27 cellular contexts compared by ENCODE assay signal in genomic region chr10:82463614-82464013, GRCh38.
A peak's percentile ranks its signal among the peaks of the same experiment; 100 is the strongest.
DNase-seq lines count a peak whose midpoint lies in the region; ATAC-seq and TF ChIP-seq lines count a peak whose summit lies in the region.
"Had no signal": no experiment of that assay in that cellular context is flagged by ENCODE, and none has a peak within 500 bp of the region (broad histone marks: within the 10 kb centered on the region; RNA-seq: fewer than 3 reads in every experiment).

No MANE protein-coding gene starts in this region.

- H3K4me3 Mint-ChIP-seq in brain, result peak overlapping the region in 2 of 5 experiments; percentile 11 to 53
- no peak overlapping the region for H3K4me3 Mint-ChIP-seq in natural killer cell treated with Interleukin-12 subunit alpha and Interleukin-12 subunit beta and Interleukin-15 and Interleukin-18, amount 100 ng/mL, for 72 hours
- H3K4me3 Mint-ChIP-seq: CD4-positive, alpha-beta T cell; T-helper 2 cell treated with Interferon-gamma antibody and Interleukin-4, amounts not matched to agents 5 μg/mL and 100 μg/mL, for 36 hours had no signal

- no peak for TF ChIP-seq CTCF in brain (conservative IDR thresholded peaks at IDR 0.05)

- peak; percentile 31 to 39 for DNase-seq in NCI-H526 (lab: John Stamatoyannopoulos, UW)
- no peak for DNase-seq in NCI-H526 treated with DMSO at 0.1 percent for 48 hours (lab: John Stamatoyannopoulos, UW)
- peak; percentile 73 for DNase-seq in DMS53 treated with DMSO at 0.1 percent for 48 hours (lab: John Stamatoyannopoulos, UW; ENCODE audit: unreplicated experiment)
- peak; percentile 38 for DNase-seq in NCI-H510A (lab: John Stamatoyannopoulos, UW)
- DNase-seq in D341Med (ENCODE audit: low spot score), result no peak
- DNase-seq in stimulated activated CD4-positive, alpha-beta T cell treated with anti-CD3 and anti-CD28 coated beads, Interleukin-4, amount 100 ng/mL, for 24 hours, result no peak
- no peak for DNase-seq in natural killer cell treated with Interleukin-12 subunit alpha and Interleukin-12 subunit beta and Interleukin-15 and Interleukin-18, amount 100 ng/mL, for 72 hours (ENCODE audit: low spot score)
- DNase-seq: AML-193; CD4-positive, alpha-beta T cell; COR-L47; DMS79 treated with DMSO at 0.1 percent for 48 hours; GF-D8; HCEC 1CT; MM.1S; NCI-H1417 treated with DMSO at 0.1 percent for 48 hours; NCI-H187 treated with DMSO at 0.1 percent for 48 hours; NCI-H226; NCI-H82; NK-92 treated with Interleukin-12 subunit alpha and Interleukin-12 subunit beta, amount 100 ng/mL, for 24 hours; PC-9; SJCRH30; T-helper 1 cell had no signal

- H3K4me1 Mint-ChIP-seq in brain, result peaks cover 61% of the 10 kb centered on the region
- no peaks in the 10 kb centered on the region for H3K4me1 Mint-ChIP-seq in natural killer cell treated with Interleukin-12 subunit alpha and Interleukin-12 subunit beta and Interleukin-15 and Interleukin-18, amount 100 ng/mL, for 72 hours (ENCODE audit: low read depth in 2 of 2)

- H3K9me3 Mint-ChIP-seq in brain, result peaks cover 0 to 6% (median 4%) of the 10 kb centered on the region in 5 experiments
- peaks cover 18% of the 10 kb centered on the region for H3K9me3 Mint-ChIP-seq in natural killer cell treated with Interleukin-12 subunit alpha and Interleukin-12 subunit beta and Interleukin-15 and Interleukin-18, amount 100 ng/mL, for 72 hours

- peaks cover 4% of the 10 kb centered on the region for H3K27me3 Mint-ChIP-seq in brain
- H3K27me3 Mint-ChIP-seq in natural killer cell treated with Interleukin-12 subunit alpha and Interleukin-12 subunit beta and Interleukin-15 and Interleukin-18, amount 100 ng/mL, for 72 hours, result no peaks in the 10 kb centered on the region
- H3K27me3 Mint-ChIP-seq: CD4-positive, alpha-beta T cell had no signal

- no peak for ATAC-seq in natural killer cell treated with Interleukin-12 subunit alpha and Interleukin-12 subunit beta and Interleukin-15 and Interleukin-18, amount 100 ng/mL, for 72 hours
- ATAC-seq: A549, K562, Right ventricle myocardium inferior had no signal

- peaks cover 7% of the 10 kb centered on the region for H3K36me3 Mint-ChIP-seq in brain
- peaks cover 10% of the 10 kb centered on the region for H3K36me3 Mint-ChIP-seq in natural killer cell treated with Interleukin-12 subunit alpha and Interleukin-12 subunit beta and Interleukin-15 and Interleukin-18, amount 100 ng/mL, for 72 hours

- H3K27ac Mint-ChIP-seq in brain, result peak overlapping the region in 4 of 5 experiments; percentile 71 to 97 (median 86)
- H3K27ac Mint-ChIP-seq in natural killer cell treated with Interleukin-12 subunit alpha and Interleukin-12 subunit beta and Interleukin-15 and Interleukin-18, amount 100 ng/mL, for 72 hours, result no peak overlapping the region
- H3K27ac Mint-ChIP-seq: CD4-positive, alpha-beta T cell; T-helper 2 cell treated with Interferon-gamma antibody and Interleukin-4, amounts not matched to agents 5 μg/mL and 100 μg/mL, for 36 hours had no signal

Comparison
In these comparisons a context has a peak if more than half of its experiments do, and no peak if none do; other contexts are left out.
1. DNase-seq: peak in NCI-H526 (2 of 2), DMS53 treated with DMSO at 0.1 percent for 48 hours (single experiment) and NCI-H510A (single experiment); none in NCI-H526 treated with DMSO at 0.1 percent for 48 hours (single experiment), D341Med (single experiment), stimulated activated CD4-positive, alpha-beta T cell treated with anti-CD3 and anti-CD28 coated beads, Interleukin-4, amount 100 ng/mL, for 24 hours (single experiment) and natural killer cell treated with Interleukin-12 subunit alpha and Interleukin-12 subunit beta and Interleukin-15 and Interleukin-18, amount 100 ng/mL, for 72 hours (single experiment).
2. H3K27ac Mint-ChIP-seq: peak in brain (4 of 5); none in natural killer cell treated with Interleukin-12 subunit alpha and Interleukin-12 subunit beta and Interleukin-15 and Interleukin-18, amount 100 ng/mL, for 72 hours (0 of 2).